22 cellular contexts compared by ENCODE assay signal in genomic region chr10:21617267-21617666, GRCh38.
"Had no signal": no experiment of that assay in that cellular context is flagged by ENCODE, and none has a peak within 500 bp of the region (broad histone marks: within the 10 kb centered on the region; RNA-seq: fewer than 3 reads in every experiment).

No MANE protein-coding gene starts in this region.

- H3K27ac ChIP-seq: esophagus muscularis mucosa, foreskin keratinocyte, hepatocyte, ovary, psoas muscle, stomach had no signal

- ATAC-seq: activated CD4-positive, alpha-beta T cell treated with anti-CD3 and anti-CD28 coated beads for 36 hours; foreskin keratinocyte; left lobe of liver; psoas muscle; right cardiac atrium; WTC11 had no signal

- H3K27me3 ChIP-seq: esophagus muscularis mucosa, foreskin keratinocyte, hepatocyte, ovary, stomach had no signal

- FAIRE-seq: endothelial cell of umbilical vein, keratinocyte had no signal

- H3K36me3 ChIP-seq: ovary had no signal

- DNase-seq: activated CD4-positive, alpha-beta T cell treated with anti-CD3 and anti-CD28 coated beads for 36 hours; activated CD4-positive, alpha-beta T cell treated with anti-CD3 and anti-CD28 coated beads, Interleukin-2, amount 50 U/mL, for 48 hours; activated gamma-delta T cell; amniotic stem cell; dermis blood vessel endothelial cell; effector memory CD4-positive, alpha-beta T cell; foreskin keratinocyte; ovary; psoas muscle; right cardiac atrium; small intestine; stimulated activated CD4-positive, alpha-beta T cell treated with anti-CD3 and anti-CD28 coated beads, Interleukin-15, amount 100 ng/mL, for 24 hours; stimulated activated CD4-positive, alpha-beta T cell treated with anti-CD3 and anti-CD28 coated beads, Interleukin-4, amount 100 ng/mL, for 1 hour; stomach; SW 1271; T-helper 2 cell had no signal

- H3K9me3 ChIP-seq: esophagus muscularis mucosa, ovary, psoas muscle, stomach had no signal

- H3K4me3 ChIP-seq: esophagus muscularis mucosa, hepatocyte, ovary, psoas muscle, stomach had no signal

- H3K4me1 ChIP-seq: esophagus muscularis mucosa, foreskin keratinocyte, psoas muscle had no signal
